1 cellular context compared by ENCODE assay signal in genomic region chr12:70543444-70543843, GRCh38.
TF ChIP-seq lines count a peak whose summit lies in the region.

No MANE protein-coding gene starts in this region.

TF ChIP-seq in HCT116, 20 proteins besides CTCF, POLR2A, EP300 and RAD21 (continued from another document):
- TF ChIP-seq REST (IDR thresholded peaks at IDR 0.05; ENCODE audit: low read depth) (no peak), SIN3A (IDR thresholded peaks at IDR 0.05; ENCODE audit: low read depth) (no peak), EZH2 (IDR thresholded peaks at IDR 0.05) (no peak)
